In the genomic region with DNA sequence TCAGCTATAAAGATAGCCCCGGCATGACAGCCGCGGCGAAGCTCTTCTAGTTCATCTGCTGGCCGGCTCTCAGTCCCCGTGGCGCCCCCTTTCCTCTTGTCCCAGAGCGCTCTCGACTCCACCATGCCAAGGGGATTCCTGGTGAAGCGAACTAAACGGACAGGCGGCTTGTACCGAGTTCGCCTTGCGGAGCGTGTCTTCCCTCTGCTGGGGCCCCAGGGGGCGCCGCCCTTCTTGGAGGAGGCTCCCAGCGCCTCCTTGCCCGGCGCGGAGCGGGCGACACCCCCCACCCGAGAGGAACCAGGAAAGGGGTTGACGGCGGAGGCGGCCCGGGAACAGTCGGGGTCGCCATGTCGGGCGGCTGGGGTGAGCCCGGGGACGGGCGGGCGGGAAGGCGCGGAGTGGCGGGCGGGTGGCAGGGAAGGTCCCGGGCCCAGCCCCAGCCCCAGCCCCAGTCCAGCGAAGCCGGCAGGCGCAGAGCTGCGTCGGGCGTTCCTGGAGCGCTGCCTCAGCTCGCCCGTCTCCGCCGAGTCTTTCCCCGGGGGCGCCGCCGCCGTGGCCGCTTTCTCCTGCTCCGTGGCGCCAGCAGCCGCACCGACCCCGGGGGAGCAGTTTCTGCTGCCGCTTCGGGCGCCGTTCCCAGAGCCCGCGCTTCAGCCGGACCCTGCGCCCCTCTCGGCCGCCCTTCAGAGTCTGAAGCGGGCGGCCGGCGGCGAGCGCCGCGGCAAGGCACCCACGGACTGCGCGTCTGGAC, we compare ENCODE assay signal across 8 cellular contexts. TPM values are rescaled to one million over a fixed set of nuclear protein-coding genes. Genes with fewer than 3 reads are reported as not detected.
DNase-seq lines count a peak whose midpoint lies in the region; ATAC-seq, FAIRE-seq and TF ChIP-seq lines count a peak whose summit lies in the region.

A gene with protein sequence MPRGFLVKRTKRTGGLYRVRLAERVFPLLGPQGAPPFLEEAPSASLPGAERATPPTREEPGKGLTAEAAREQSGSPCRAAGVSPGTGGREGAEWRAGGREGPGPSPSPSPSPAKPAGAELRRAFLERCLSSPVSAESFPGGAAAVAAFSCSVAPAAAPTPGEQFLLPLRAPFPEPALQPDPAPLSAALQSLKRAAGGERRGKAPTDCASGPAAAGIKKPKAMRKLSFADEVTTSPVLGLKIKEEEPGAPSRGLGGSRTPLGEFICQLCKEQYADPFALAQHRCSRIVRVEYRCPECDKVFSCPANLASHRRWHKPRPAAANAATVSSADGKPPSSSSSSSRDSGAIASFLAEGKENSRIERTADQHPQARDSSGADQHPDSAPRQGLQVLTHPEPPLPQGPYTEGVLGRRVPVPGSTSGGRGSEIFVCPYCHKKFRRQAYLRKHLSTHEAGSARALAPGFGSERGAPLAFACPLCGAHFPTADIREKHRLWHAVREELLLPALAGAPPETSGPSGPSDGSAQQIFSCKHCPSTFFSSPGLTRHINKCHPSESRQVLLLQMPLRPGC (plus strand): TSS at position 35 of the 754 bp plus-strand sequence. CDS start 89 bp downstream, at position 124.

- H3K27me3 Mint-ChIP-seq in activated T-cell treated with anti-CD3 and anti-CD28 coated beads, Interleukin-2, amount 50 U/mL, for 72 hours (ENCODE audit: low read depth) = peaks cover 58% of the 10 kb centered on the region

- H3K4me3 Mint-ChIP-seq in activated T-cell treated with anti-CD3 and anti-CD28 coated beads, Interleukin-2, amount 50 U/mL, for 72 hours = peak within 1 kb of the TSS; percentile 81 to 87

- TF ChIP-seq CTCF in sigmoid colon (IDR thresholded peaks at IDR 0.05) = no peak

- no peaks in the 10 kb centered on the region for H3K9me3 ChIP-seq in sigmoid colon

- no peak within 1 kb of the TSS for H3K27ac ChIP-seq in sigmoid colon

- no peak for TF ChIP-seq EP300 in sigmoid colon (IDR thresholded peaks at IDR 0.05)

- DNase-seq in COR-L47 (lab: John Stamatoyannopoulos, UW) = peak; percentile 61
- peak; percentile 39 to 67 for DNase-seq in Kasumi-1 (lab: John Stamatoyannopoulos, UW)
- peak; percentile 18 for DNase-seq in activated T-cell treated with anti-CD3 and anti-CD28 coated beads, Interleukin-2, amount 50 U/mL, for 72 hours
- DNase-seq in left cardiac atrium = no peak
- no peak for DNase-seq in sigmoid colon
- no peak for DNase-seq in HTR-8/SVneo (ENCODE audit: insufficient read length, low spot score)
- no peak for DNase-seq in activated gamma-delta T cell (lab: John Stamatoyannopoulos, UW)

- no peaks in the 10 kb centered on the region for H3K9me3 Mint-ChIP-seq in activated T-cell treated with anti-CD3 and anti-CD28 coated beads, Interleukin-2, amount 50 U/mL, for 72 hours

- peaks cover 12% of the 10 kb centered on the region for H3K4me1 Mint-ChIP-seq in activated T-cell treated with anti-CD3 and anti-CD28 coated beads, Interleukin-2, amount 50 U/mL, for 72 hours (ENCODE audit: low read depth)

- peaks cover 28 to 67% (median 41%) of the 10 kb centered on the region in 3 donors for H3K27me3 ChIP-seq in sigmoid colon

- peaks cover 0 to 6% (median 3%) of the 10 kb centered on the region in 4 donors for H3K36me3 ChIP-seq in sigmoid colon

- WGBS in sigmoid colon, 2 donors = 2 to 4% methylated on average over 85 of the region's 85 CpGs

- FAIRE-seq in HTR-8/SVneo (lab: Jason Lieb, UNC) = no peak

- no peak for TF ChIP-seq POLR2A in sigmoid colon (IDR thresholded peaks at IDR 0.05)

- H3K36me3 Mint-ChIP-seq in activated T-cell treated with anti-CD3 and anti-CD28 coated beads, Interleukin-2, amount 50 U/mL, for 72 hours (ENCODE audit: insufficient read depth in 2 of 2) = no peaks in the 10 kb centered on the region

- intact Hi-C loops in left cardiac atrium (cut with DNase I) = no loop called here
- intact Hi-C loops in sigmoid colon (cut with DNase I) = no loop called here

- ATAC-seq in GM19467 (IDR thresholded peaks at IDR 0.05; ENCODE audit: unreplicated experiment) (peak; percentile 13), left cardiac atrium (peak; percentile 17 to 28)
- ATAC-seq in activated T-cell treated with anti-CD3 and anti-CD28 coated beads, Interleukin-2, amount 50 U/mL, for 72 hours (replicated peaks in 1 of 2) = peak; percentile 27 to 39

- peak within 1 kb of the TSS; percentile 17 to 52 (median 42) for H3K4me3 ChIP-seq in sigmoid colon

- peaks cover 0 to 30% (median 27%) of the 10 kb centered on the region in 4 donors for H3K4me1 ChIP-seq in sigmoid colon

- H3K27ac Mint-ChIP-seq in activated T-cell treated with anti-CD3 and anti-CD28 coated beads, Interleukin-2, amount 50 U/mL, for 72 hours = no peak within 1 kb of the TSS

RNA-seq across cellular contexts. Expression of the gene that starts here (rescaled TPM):
- under 1 TPM in 1 of 2 donors, not detected in 1; 0.16 TPM for total RNA-seq in activated T-cell treated with anti-CD3 and anti-CD28 coated beads, Interleukin-2, amount 50 U/mL, for 72 hours
- total RNA-seq in left cardiac atrium = not detected
- not detected for total RNA-seq in sigmoid colon
- polyA plus RNA-seq in sigmoid colon = under 1 TPM in 1 of 3 donors, not detected in 2; 0.03 TPM

Comparison
In these comparisons a context has a peak if more than half of its experiments do, and no peak if none do; other contexts are left out.
1. Peak in DNase-seq and ATAC-seq in activated T-cell treated with anti-CD3 and anti-CD28 coated beads, Interleukin-2, amount 50 U/mL, for 72 hours; RNA of the gene not detected or under 1 TPM.
2. Peak in ATAC-seq in left cardiac atrium; RNA of the gene not detected or under 1 TPM.
3. DNase-seq: peak in COR-L47 (single experiment) and Kasumi-1 (2 of 2); none in left cardiac atrium (single experiment), sigmoid colon (single experiment), HTR-8/SVneo (single experiment) and activated gamma-delta T cell (single experiment).
4. Peak in every context shown above with its lines, with median percentiles within 50 percentile points of each other: ATAC-seq.